ENCODE assay signal across 2 cellular contexts in the genomic region with DNA sequence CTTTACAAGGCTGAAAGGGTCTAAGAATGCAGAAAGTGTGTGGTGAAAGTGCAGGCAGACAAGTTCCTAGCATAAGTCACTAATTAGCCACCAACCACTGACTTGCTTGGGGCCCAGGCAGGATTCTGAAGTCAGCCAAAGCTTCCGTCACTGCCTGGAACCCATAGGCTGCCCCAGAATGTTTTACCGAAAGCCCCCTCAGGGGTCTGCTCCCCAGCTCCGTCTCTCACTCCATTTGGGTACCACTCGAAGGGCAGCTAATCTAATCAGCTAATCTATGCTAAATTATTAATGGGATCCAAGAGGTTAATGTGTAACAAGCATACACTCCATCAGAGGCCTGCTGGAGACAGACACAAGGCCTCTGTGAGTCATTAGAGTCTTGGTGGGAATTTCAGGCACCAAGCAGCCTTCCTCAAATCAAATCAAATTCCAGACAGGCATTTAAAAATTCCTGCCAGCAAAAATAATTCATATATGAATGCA.
TF ChIP-seq lines count a peak whose summit lies in the region.

No MANE protein-coding gene starts in this region.

TF ChIP-seq in IMR-90, 13 proteins besides CTCF, POLR2A, EP300 and RAD21:
- TF ChIP-seq RCOR1 (IDR thresholded peaks at IDR 0.05; ENCODE audit: insufficient replicate concordance, low read length) (no peak), CEBPB (IDR thresholded peaks at IDR 0.05; ENCODE audit: low read depth, low read length) (no peak), FOS (IDR thresholded peaks at IDR 0.05; ENCODE audit: low read depth, low read length) (no peak), RFX5 (IDR thresholded peaks at IDR 0.05; ENCODE audit: low read depth, low read length) (no peak), MAZ (IDR thresholded peaks at IDR 0.05; ENCODE audit: borderline replicate concordance, low read depth, low read length) (no peak), SMC3 (IDR thresholded peaks at IDR 0.05; ENCODE audit: low read depth, low read length) (no peak), CHD1 (IDR thresholded peaks at IDR 0.05; ENCODE audit: low read depth, low read length) (no peak), MXI1 (IDR thresholded peaks at IDR 0.05; ENCODE audit: borderline replicate concordance, low read depth, low read length) (no peak), NFE2L2 (IDR thresholded peaks at IDR 0.05; ENCODE audit: low read depth, low read length) (no peak), MAFK (IDR thresholded peaks at IDR 0.05; ENCODE audit: low read depth, low read length) (no peak), BHLHE40 (IDR thresholded peaks at IDR 0.05; ENCODE audit: low read depth, low read length) (no peak), USF2 (IDR thresholded peaks at IDR 0.05; ENCODE audit: low read depth, low read length) (no peak)
- TF ChIP-seq, protein P1, sequence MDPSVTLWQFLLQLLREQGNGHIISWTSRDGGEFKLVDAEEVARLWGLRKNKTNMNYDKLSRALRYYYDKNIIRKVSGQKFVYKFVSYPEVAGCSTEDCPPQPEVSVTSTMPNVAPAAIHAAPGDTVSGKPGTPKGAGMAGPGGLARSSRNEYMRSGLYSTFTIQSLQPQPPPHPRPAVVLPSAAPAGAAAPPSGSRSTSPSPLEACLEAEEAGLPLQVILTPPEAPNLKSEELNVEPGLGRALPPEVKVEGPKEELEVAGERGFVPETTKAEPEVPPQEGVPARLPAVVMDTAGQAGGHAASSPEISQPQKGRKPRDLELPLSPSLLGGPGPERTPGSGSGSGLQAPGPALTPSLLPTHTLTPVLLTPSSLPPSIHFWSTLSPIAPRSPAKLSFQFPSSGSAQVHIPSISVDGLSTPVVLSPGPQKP (IDR thresholded peaks at IDR 0.05; ENCODE audit: borderline replicate concordance, low read depth, low read length) = no peak

TF ChIP-seq in H1, 55 proteins besides CTCF, POLR2A, EP300 and RAD21:
- no peak for TF ChIP-seq CHD7 (IDR thresholded peaks at IDR 0.05; ENCODE audit: insufficient replicate concordance, low read length)
- TF ChIP-seq GTF2F1 (IDR thresholded peaks at IDR 0.05; ENCODE audit: borderline replicate concordance, low read depth, low read length) = no peak
- no peak for TF ChIP-seq TEAD4 (IDR thresholded peaks at IDR 0.05; ENCODE audit: low read depth, low read length)
- TF ChIP-seq FOSL1 (IDR thresholded peaks at IDR 0.05; ENCODE audit: insufficient read depth, low read depth, low read length) = no peak
- no peak for TF ChIP-seq ZNF274 (IDR thresholded peaks at IDR 0.05; ENCODE audit: borderline replicate concordance, extremely low read depth, low read length)
- no peak for TF ChIP-seq TAF1 (IDR thresholded peaks at IDR 0.05; ENCODE audit: low read depth, low read length)
